In genomic region chr10:46546591-46547330, GRCh38 we compare ENCODE assay signal across 11 cellular contexts. TPM values are rescaled to one million over a fixed set of nuclear protein-coding genes. Genes with fewer than 3 reads are reported as not detected.
DNase-seq lines count a peak whose midpoint lies in the region; ATAC-seq and TF ChIP-seq lines count a peak whose summit lies in the region.
"Had no signal": no experiment of that assay in that cellular context is flagged by ENCODE, and none has a peak within 500 bp of the region (broad histone marks: within the 10 kb centered on the region; RNA-seq: fewer than 3 reads in every experiment).

No MANE protein-coding gene starts in this region.

- H3K9me2 ChIP-seq in PC-3 (replicated peaks; ENCODE audit: low read length): no peaks in the 10 kb centered on the region

- CTCF ChIA-PET in PC-3 (lab: Charles Lee): no interaction called here

- intact Hi-C loops in PC-3 (cut with micrococcal nuclease): no loop called here

- H3K27ac Mint-ChIP-seq in endothelial cell (ENCODE audit: unreplicated experiment) (no peak overlapping the region), progenitor cell of endocrine pancreas (no peak overlapping the region)

- ATAC-seq in DND-41 (ENCODE audit: insufficient read depth, low read depth): no peak
- peak; percentile 32; the same call in 1 of the 2 replicates for ATAC-seq in PC-3
- ATAC-seq in GM18870 (IDR thresholded peaks at IDR 0.05; ENCODE audit: unreplicated experiment): no peak
- ATAC-seq in HG02798 (IDR thresholded peaks at IDR 0.05; ENCODE audit: poor library complexity, unreplicated experiment): no peak

- BruUV-seq in PC-3 (replicated peaks; lab: Mats Ljungman, UMichigan): no TSS peak

- H4K20me1 ChIP-seq in DND-41 (ENCODE audit: insufficient read depth, low read length) (no peaks in the 10 kb centered on the region; the same call in 1 of the 2 replicates), PC-3 (ENCODE audit: low read length) (no peaks in the 10 kb centered on the region)

- H3K36me3 Mint-ChIP-seq in endothelial cell (ENCODE audit: low read depth, unreplicated experiment): no peaks in the 10 kb centered on the region
- no peaks in the 10 kb centered on the region for H3K36me3 Mint-ChIP-seq in progenitor cell of endocrine pancreas (ENCODE audit: insufficient read depth)

- DNase-seq in DND-41 (peak; percentile 4), PC-3 (peak; percentile 63), endothelial cell (ENCODE audit: low spot score) (peak; percentile 3), progenitor cell of endocrine pancreas (ENCODE audit: low spot score, unreplicated experiment) (peak; percentile 10), NOMO-1 (lab: John Stamatoyannopoulos, UW; ENCODE audit: unreplicated experiment in 2 of 2) (no peak), NCI-H1417 treated with DMSO at 0.1 percent for 48 hours (lab: John Stamatoyannopoulos, UW) (no peak)
- DNase-seq: GOT3, MV-4-11, OCI-M1 had no signal

- H3K79me2 ChIP-seq in DND-41 (ENCODE audit: insufficient read depth, low read length) (no peaks in the 10 kb centered on the region), PC-3 (ENCODE audit: low read length) (no peaks in the 10 kb centered on the region)

- H3K27me3 ChIP-seq in DND-41 (ENCODE audit: insufficient read depth, low read length, poor library complexity): peaks cover 16% of the 10 kb centered on the region
- no peaks in the 10 kb centered on the region for H3K27me3 ChIP-seq in PC-3 (ENCODE audit: low read length)

- H3F3A ChIP-seq in PC-3 (ENCODE audit: low read length, unreplicated experiment): no peaks in the 10 kb centered on the region

- H3K27me3 Mint-ChIP-seq in endothelial cell (ENCODE audit: unreplicated experiment) (peaks cover 15% of the 10 kb centered on the region), progenitor cell of endocrine pancreas (peaks cover 25% of the 10 kb centered on the region)

- H3K4me1 ChIP-seq in DND-41 (ENCODE audit: insufficient read depth, low read length): no peaks in the 10 kb centered on the region
- peaks cover 23% of the 10 kb centered on the region for H3K4me1 ChIP-seq in PC-3 (ENCODE audit: insufficient read depth, low read length)

- no peak overlapping the region for H2AFZ ChIP-seq in DND-41 (ENCODE audit: low read depth, low read length)
- no peak overlapping the region for H2AFZ ChIP-seq in PC-3 (ENCODE audit: low read length)

- H3K4me1 Mint-ChIP-seq in endothelial cell (ENCODE audit: unreplicated experiment) (peaks cover 5% of the 10 kb centered on the region), progenitor cell of endocrine pancreas (ENCODE audit: low read depth) (no peaks in the 10 kb centered on the region)

- POLR2A ChIA-PET in PC-3 (lab: Charles Lee; ENCODE audit: unreplicated experiment): no interaction called here

- H3K27ac ChIP-seq in DND-41 (ENCODE audit: low read length) (no peak overlapping the region), PC-3 (ENCODE audit: low read length) (no peak overlapping the region)

- no peaks in the 10 kb centered on the region for H3K36me3 ChIP-seq in DND-41 (ENCODE audit: insufficient read depth, low read length)
- no peaks in the 10 kb centered on the region for H3K36me3 ChIP-seq in PC-3 (ENCODE audit: low read depth, low read length)

- no peak for TF ChIP-seq CTCF in DND-41 (IDR thresholded peaks at IDR 0.05; ENCODE audit: borderline replicate concordance, extremely low read depth, low read length, poor library complexity, severe bottlenecking)
- no peak for TF ChIP-seq CTCF in PC-3 (conservative IDR thresholded peaks at IDR 0.05; ENCODE audit: low read depth, low read length)
- TF ChIP-seq CTCF in endothelial cell (IDR thresholded peaks at IDR 0.05; ENCODE audit: unreplicated experiment): no peak
- no peak for TF ChIP-seq CTCF in progenitor cell of endocrine pancreas (IDR thresholded peaks at IDR 0.05; ENCODE audit: unreplicated experiment)

- H3K4me2 ChIP-seq in DND-41 (ENCODE audit: insufficient read depth, low read length): no peak overlapping the region
- H3K4me2 ChIP-seq in PC-3 (ENCODE audit: low read length): no peak overlapping the region

- no peak overlapping the region for H3K4me3 ChIP-seq in DND-41 (ENCODE audit: low read depth in 1 of 2, low read length in 2 of 2)
- no peak overlapping the region for H3K4me3 ChIP-seq in PC-3 (ENCODE audit: low read length)

- H3K9me3 ChIP-seq in DND-41 (ENCODE audit: insufficient read depth, low read length, severe bottlenecking): no peaks in the 10 kb centered on the region
- no peaks in the 10 kb centered on the region for H3K9me3 ChIP-seq in PC-3 (ENCODE audit: low read length)

- no peaks in the 10 kb centered on the region for H3K9me3 Mint-ChIP-seq in endothelial cell (ENCODE audit: unreplicated experiment)
- no peaks in the 10 kb centered on the region for H3K9me3 Mint-ChIP-seq in progenitor cell of endocrine pancreas (ENCODE audit: low read depth)

- no peak overlapping the region for H3K4me3 Mint-ChIP-seq in endothelial cell (ENCODE audit: unreplicated experiment)
- H3K4me3 Mint-ChIP-seq in progenitor cell of endocrine pancreas (ENCODE audit: low read depth): no peak overlapping the region

- H3K9ac ChIP-seq in DND-41 (ENCODE audit: low read depth, low read length) (no peak overlapping the region), PC-3 (ENCODE audit: low read length) (no peak overlapping the region)

RNA-seq across cellular contexts. Expression of gene GPRIN2, which starts 9.7 kb away (rescaled TPM):
- total RNA-seq in PC-3 (2014; rRNA removed) (3.1 and 5.8 TPM in 2 replicates), endothelial cell (ENCODE audit: unreplicated experiment) (0.31 TPM), progenitor cell of endocrine pancreas (14.0 and 19.8 TPM in 2 replicates)

RNA-seq across cellular contexts. Expression of gene SYT15, which starts 32.2 kb away (rescaled TPM):
- total RNA-seq in PC-3 (2014; rRNA removed) (not detected in 2 replicates), endothelial cell (ENCODE audit: unreplicated experiment) (0.77 TPM), progenitor cell of endocrine pancreas (1.8 and 2.8 TPM in 2 replicates)

Comparison
In these comparisons a context has a peak if more than half of its experiments do, and no peak if none do; other contexts are left out.
1. DNase-seq: peak in DND-41 (single experiment), PC-3 (single experiment), endothelial cell (single experiment) and progenitor cell of endocrine pancreas (single experiment); none in NOMO-1 (0 of 2) and NCI-H1417 treated with DMSO at 0.1 percent for 48 hours (single experiment).